9 cellular contexts compared by ENCODE assay signal in genomic region chr5:132425975-132426524, GRCh38. TPM values are rescaled to one million over a fixed set of nuclear protein-coding genes. Genes with fewer than 3 reads are reported as not detected.
DNase-seq lines count a peak whose midpoint lies in the region; ATAC-seq and TF ChIP-seq lines count a peak whose summit lies in the region.
"Had no signal": no experiment of that assay in that cellular context is flagged by ENCODE, and none has a peak within 500 bp of the region (broad histone marks: within the 10 kb centered on the region; RNA-seq: fewer than 3 reads in every experiment).

No MANE protein-coding gene starts in this region.

- no peaks in the 10 kb centered on the region for H3K9me3 Mint-ChIP-seq in activated CD8-positive, alpha-beta T cell treated with anti-CD3 and anti-CD28 coated beads for 36 hours

- H3K9me3 ChIP-seq in left ventricle myocardium inferior (replicated peaks) (no peaks in the 10 kb centered on the region), lung (ENCODE audit: control insufficient read depth in 2 of 2, insufficient read depth in 1 of 2, low read length in 1 of 2) (no peaks in the 10 kb centered on the region)

- CTCF ChIA-PET in activated CD8-positive, alpha-beta T cell treated with anti-CD3 and anti-CD28 coated beads for 36 hours (lab: Charles Lee): interaction anchor here (0.7 to 6.7 kb wide), 16 partner anchors 9 to 457 kb away, joined by 3 to 67 read pairs (median 6); no protein-coding TSS in a partner anchor

- TF ChIP-seq CTCF in left ventricle myocardium inferior (IDR thresholded peaks at IDR 0.05; ENCODE audit: borderline replicate concordance) (no peak), lung (IDR thresholded peaks at IDR 0.05; ENCODE audit: control extremely low read depth, extremely low read depth) (no peak)
- TF ChIP-seq CTCF in activated CD8-positive, alpha-beta T cell treated with anti-CD3 and anti-CD28 coated beads for 36 hours (IDR thresholded peaks at IDR 0.05): no peak

- H3K36me3 ChIP-seq in left ventricle myocardium inferior: no peaks in the 10 kb centered on the region
- H3K36me3 ChIP-seq in lung (ENCODE audit: control insufficient read depth in 2 of 2, insufficient read depth in 2 of 2, low read length in 2 of 2): peaks cover 0 to 9% of the 10 kb centered on the region in 2 donors
- no peaks in the 10 kb centered on the region for H3K36me3 ChIP-seq in urinary bladder (ENCODE audit: insufficient read depth)

- H3K27ac ChIP-seq in left ventricle myocardium inferior (replicated peaks) (peak overlapping the region; percentile 99), lung (ENCODE audit: low read depth in 1 of 2, low read length in 1 of 2) (peak overlapping the region; percentile 40 to 95), urinary bladder (ENCODE audit: low read depth) (peak overlapping the region; percentile 13)

- POLR2A ChIA-PET in activated CD8-positive, alpha-beta T cell treated with anti-CD3 and anti-CD28 coated beads for 36 hours (lab: Charles Lee): interaction anchor here (0.8 to 24.7 kb wide), 11 partner anchors 8 to 60 kb away, joined by 3 to 1131 read pairs (median 10); partner anchors contain the start of gene IRF1

- no peak for DNase-seq in left ventricle myocardium inferior
- DNase-seq in left ventricle myocardium superior: no peak
- DNase-seq in activated CD8-positive, alpha-beta T cell treated with anti-CD3 and anti-CD28 coated beads for 36 hours: no peak
- DNase-seq in lung (ENCODE audit: low spot score): no peak
- no peak for DNase-seq in NCI-H128 (lab: John Stamatoyannopoulos, UW; ENCODE audit: unreplicated experiment)
- no peak for DNase-seq in NCI-H774 (lab: John Stamatoyannopoulos, UW)
- DNase-seq in DMS114 treated with DMSO at 0.1 percent for 48 hours (lab: John Stamatoyannopoulos, UW; ENCODE audit: unreplicated experiment): no peak
- DNase-seq: DMS153 had no signal

- no peak for ATAC-seq in left ventricle myocardium superior
- peak; percentile 3 for ATAC-seq in activated CD8-positive, alpha-beta T cell treated with anti-CD3 and anti-CD28 coated beads for 36 hours
- ATAC-seq in lung (ENCODE audit: insufficient read depth, low FRiP score): no peak

- intact Hi-C loops in left ventricle myocardium inferior (cut with micrococcal nuclease) (no loop called here), left ventricle myocardium superior (cut with micrococcal nuclease) (no loop called here)
- intact Hi-C loops in activated CD8-positive, alpha-beta T cell treated with anti-CD3 and anti-CD28 coated beads for 36 hours (cut with micrococcal nuclease): loop anchor here (2.0 to 5.0 kb wide), 2 partner anchors 41 to 66 kb away; partner anchors contain the start of gene IRF1

- H3K27ac Mint-ChIP-seq in activated CD8-positive, alpha-beta T cell treated with anti-CD3 and anti-CD28 coated beads for 36 hours: peak overlapping the region; percentile 93

- WGBS in lung, 2 donors: 64 to 66% methylated on average over 7 of the region's 7 CpGs
- 92% methylated on average over 7 of the region's 7 CpGs for WGBS in urinary bladder

- H3K4me3 ChIP-seq in left ventricle myocardium inferior (no peak overlapping the region), lung (no peak overlapping the region), urinary bladder (ENCODE audit: low read depth, low read length) (no peak overlapping the region)

- H3K4me1 ChIP-seq in left ventricle myocardium inferior (peaks cover 100% of the 10 kb centered on the region), lung (ENCODE audit: control insufficient read depth in 2 of 2, insufficient read depth in 2 of 2, low read length in 2 of 2) (peaks cover 48 to 49% of the 10 kb centered on the region in 2 donors), urinary bladder (ENCODE audit: insufficient read depth) (peaks cover 9% of the 10 kb centered on the region)

- peaks cover 96% of the 10 kb centered on the region for H3K4me1 Mint-ChIP-seq in activated CD8-positive, alpha-beta T cell treated with anti-CD3 and anti-CD28 coated beads for 36 hours (ENCODE audit: low read depth)

- H3K4me3 Mint-ChIP-seq in activated CD8-positive, alpha-beta T cell treated with anti-CD3 and anti-CD28 coated beads for 36 hours: peak overlapping the region; percentile 70

- H3K27me3 ChIP-seq in left ventricle myocardium inferior (ENCODE audit: low read depth): no peaks in the 10 kb centered on the region
- H3K27me3 ChIP-seq in lung (ENCODE audit: control insufficient read depth, insufficient read depth): no peaks in the 10 kb centered on the region

- peaks cover 37% of the 10 kb centered on the region for H3K36me3 Mint-ChIP-seq in activated CD8-positive, alpha-beta T cell treated with anti-CD3 and anti-CD28 coated beads for 36 hours (ENCODE audit: low read depth)

- H3K27me3 Mint-ChIP-seq in activated CD8-positive, alpha-beta T cell treated with anti-CD3 and anti-CD28 coated beads for 36 hours: no peaks in the 10 kb centered on the region

RNA-seq across cellular contexts. Expression of gene SLC22A5, which starts 56.5 kb away (rescaled TPM):
- total RNA-seq in left ventricle myocardium inferior: 20.8 TPM
- total RNA-seq in left ventricle myocardium superior: 26.6 TPM
- total RNA-seq in activated CD8-positive, alpha-beta T cell treated with anti-CD3 and anti-CD28 coated beads for 36 hours: 1 to 10 TPM; 4.0 to 4.1 TPM
- total RNA-seq in lung: 10 to 100 TPM in 1 of 2 donors, 1 to 10 TPM in 1; 8.5 to 12.7 TPM
- 1 to 10 TPM; 4.6 to 7.2 TPM for polyA plus RNA-seq in lung
- 9.3 TPM for total RNA-seq in urinary bladder
- polyA plus RNA-seq in urinary bladder: 6.4 TPM

Comparison
In these comparisons a context has a peak if more than half of its experiments do, and no peak if none do; other contexts are left out.
1. H3K27ac ChIP-seq: peak in every context shown above with its lines; median percentile 99 in left ventricle myocardium inferior; 68 in lung; 13 in urinary bladder.